In genomic region chr16:89315791-89316581, GRCh38 we compare ENCODE assay signal across 8 cellular contexts.
DNase-seq lines count a peak whose midpoint lies in the region; ATAC-seq and TF ChIP-seq lines count a peak whose summit lies in the region.

No MANE protein-coding gene starts in this region.

- DNase-seq in AG20443 (ENCODE audit: low spot score) (peak; percentile 63), HPDE6-E6E7 (ENCODE audit: extremely low spot score) (peak; percentile 91), chondrocyte (ENCODE audit: low spot score) (peak; percentile 62), transverse colon (peak; percentile 41), pons (ENCODE audit: low spot score) (no peak), SJCRH30 (no peak)
- DNase-seq in activated CD4-positive, CD25-positive, alpha-beta regulatory T cell (lab: John Stamatoyannopoulos, UW): peak; percentile 37 to 63 (median 52)
- peak; percentile 41 to 85 (median 75) for DNase-seq in naive thymus-derived CD4-positive, alpha-beta T cell

- peaks cover 77% of the 10 kb centered on the region for H3K4me1 Mint-ChIP-seq in chondrocyte (ENCODE audit: low read depth)
- peaks cover 80 to 98% (median 84%) of the 10 kb centered on the region in 7 donors for H3K4me1 Mint-ChIP-seq in naive thymus-derived CD4-positive, alpha-beta T cell

- H3K9me3 ChIP-seq in naive thymus-derived CD4-positive, alpha-beta T cell (ENCODE audit: control insufficient read depth in 2 of 3, low read length in 3 of 3): no peaks in the 10 kb centered on the region
- H3K9me3 ChIP-seq in transverse colon: no peaks in the 10 kb centered on the region
- H3K9me3 ChIP-seq in SJCRH30 (replicated peaks): no peaks in the 10 kb centered on the region

- no peak for TF ChIP-seq EP300 in transverse colon (IDR thresholded peaks at IDR 0.05; ENCODE audit: low read depth)

- TF ChIP-seq CTCF in chondrocyte (IDR thresholded peaks at IDR 0.05) (no peak), transverse colon (IDR thresholded peaks at IDR 0.05) (no peak)

- peak overlapping the region; percentile 48 for H3K4me3 ChIP-seq in naive thymus-derived CD4-positive, alpha-beta T cell (ENCODE audit: low read length)
- H3K4me3 ChIP-seq in transverse colon (no peak overlapping the region), SJCRH30 (no peak overlapping the region)

- in situ Hi-C loops in transverse colon (cut with MboI; ENCODE audit: low pct_ligation_motif_present in 1 of 4, low pct_unique_long_range_greater_than_20kb in 1 of 4, low sequenced_read_pairs in 3 of 4): no loop called here

- CTCF ChIA-PET in naive thymus-derived CD4-positive, alpha-beta T cell (lab: Charles Lee): interaction anchor here (0.6 to 1.7 kb wide), 7 partner anchors 14 to 242 kb away, joined by 3 to 7 read pairs (median 4); partner anchors contain the start of gene SPG7

- H3K4me1 ChIP-seq in naive thymus-derived CD4-positive, alpha-beta T cell (ENCODE audit: control insufficient read depth in 2 of 2, insufficient read depth in 2 of 2, low read length in 2 of 2): peaks cover 76 to 82% of the 10 kb centered on the region in 2 donors
- H3K4me1 ChIP-seq in transverse colon (peaks cover 30 to 71% (median 52%) of the 10 kb centered on the region in 4 donors), SJCRH30 (peaks cover 22% of the 10 kb centered on the region)

- ATAC-seq in naive thymus-derived CD4-positive, alpha-beta T cell: peak; percentile 91

- 57 to 100% methylated on average over 1 to 20 of the region's 20 CpGs for WGBS in transverse colon (ENCODE audit: low coverage in 1 of 2), 2 donors

- H3K36me3 ChIP-seq in naive thymus-derived CD4-positive, alpha-beta T cell (ENCODE audit: control insufficient read depth in 2 of 3, insufficient read depth in 3 of 3, low read length in 3 of 3): peaks cover 0 to 13% (median 0%) of the 10 kb centered on the region in 3 experiments
- H3K36me3 ChIP-seq in transverse colon (no peaks in the 10 kb centered on the region), SJCRH30 (peaks cover 38% of the 10 kb centered on the region)

- peaks cover 10% of the 10 kb centered on the region for H3K36me3 Mint-ChIP-seq in chondrocyte (ENCODE audit: low read depth)
- peaks cover 0 to 22% (median 4%) of the 10 kb centered on the region in 5 donors for H3K36me3 Mint-ChIP-seq in naive thymus-derived CD4-positive, alpha-beta T cell

- H3K9me3 Mint-ChIP-seq in chondrocyte (ENCODE audit: low read depth): no peaks in the 10 kb centered on the region
- H3K9me3 Mint-ChIP-seq in naive thymus-derived CD4-positive, alpha-beta T cell: no peaks in the 10 kb centered on the region

- no peaks in the 10 kb centered on the region for H3K27me3 ChIP-seq in naive thymus-derived CD4-positive, alpha-beta T cell (ENCODE audit: control insufficient read depth in 2 of 2, insufficient read depth in 2 of 2, low read length in 2 of 2)
- H3K27me3 ChIP-seq in transverse colon: no peaks in the 10 kb centered on the region
- H3K27me3 ChIP-seq in SJCRH30: no peaks in the 10 kb centered on the region

- intact Hi-C loops in naive thymus-derived CD4-positive, alpha-beta T cell (cut with micrococcal nuclease): loop anchor here (1.0 to 5.0 kb wide), 11 partner anchors 14 to 556 kb away; partner anchors contain the start of genes ANKRD11 (in 1 of the 2), RPL13 (in 1 of the 2), SPG7 (in 1 of the 2) and TCF25 (in 1 of the 2)
- intact Hi-C loops in transverse colon (cut with DNase I; ENCODE audit: low total_unique reads): no loop called here

- H3K27me3 Mint-ChIP-seq in chondrocyte (ENCODE audit: low read depth): no peaks in the 10 kb centered on the region
- H3K27me3 Mint-ChIP-seq in naive thymus-derived CD4-positive, alpha-beta T cell: no peaks in the 10 kb centered on the region

- peak overlapping the region; percentile 72 for H3K27ac ChIP-seq in naive thymus-derived CD4-positive, alpha-beta T cell (ENCODE audit: low read depth, low read length)
- H3K27ac ChIP-seq in transverse colon (peak overlapping the region; percentile 42 to 76 (median 56)), SJCRH30 (no peak overlapping the region)

- peak overlapping the region; percentile 3 for H3K4me3 Mint-ChIP-seq in chondrocyte (ENCODE audit: unreplicated experiment)
- peak overlapping the region; percentile 77 to 91 (median 88) for H3K4me3 Mint-ChIP-seq in naive thymus-derived CD4-positive, alpha-beta T cell

- peak overlapping the region; percentile 96 for H3K27ac Mint-ChIP-seq in chondrocyte (ENCODE audit: unreplicated experiment)
- H3K27ac Mint-ChIP-seq in naive thymus-derived CD4-positive, alpha-beta T cell: peak overlapping the region; percentile 89 to 99 (median 97)

- no peak for TF ChIP-seq POLR2A in transverse colon (IDR thresholded peaks at IDR 0.05)

- POLR2A ChIA-PET in naive thymus-derived CD4-positive, alpha-beta T cell (lab: Charles Lee): interaction anchor here (0.7 to 4.4 kb wide), 14 partner anchors 8 to 446 kb away, joined by 3 to 34 read pairs (median 6); partner anchors contain the start of genes ANKRD11, SPG7 and ZNF778

Comparison
In these comparisons a context has a peak if more than half of its experiments do, and no peak if none do; other contexts are left out.
1. DNase-seq: peak in AG20443 (single experiment), HPDE6-E6E7 (single experiment), activated CD4-positive, CD25-positive, alpha-beta regulatory T cell (4 of 4), chondrocyte (single experiment), naive thymus-derived CD4-positive, alpha-beta T cell (9 of 9) and transverse colon (single experiment); none in pons (single experiment) and SJCRH30 (0 of 2).